In genomic region chr3:71579934-71580318, GRCh38 we compare ENCODE assay signal across 7 cellular contexts. TPM values are rescaled to one million over a fixed set of nuclear protein-coding genes. Genes with fewer than 3 reads are reported as not detected.
DNase-seq lines count a peak whose midpoint lies in the region; ATAC-seq and TF ChIP-seq lines count a peak whose summit lies in the region.

No MANE protein-coding gene starts in this region.

- H2AFZ ChIP-seq in GM23248, result 0 out of 2 replicates have a peak overlapping the region, but pooled peaks have one; percentile 86

- peaks cover 92% of the 10 kb centered on the region for H3K79me2 ChIP-seq in GM23248 (ENCODE audit: insufficient read depth)

- peak overlapping the region; percentile 93 for H3K4me3 ChIP-seq in GM23248
- peak overlapping the region; percentile 89 for H3K4me3 ChIP-seq in coronary artery
- peak overlapping the region; percentile 79 to 90 for H3K4me3 ChIP-seq in prostate gland

- in situ Hi-C loops in GM23248 (cut with MboI), result loop anchor here (25.0 kb wide), 2 partner anchors 468 to 868 kb away; no protein-coding TSS in a partner anchor

- H4K20me1 ChIP-seq in GM23248 (ENCODE audit: insufficient read depth), result no peaks in the 10 kb centered on the region

- peak overlapping the region; percentile 98 for H3K4me2 ChIP-seq in GM23248 (ENCODE audit: unreplicated experiment)

- no peak for ATAC-seq in HG02763 (IDR thresholded peaks at IDR 0.05; ENCODE audit: unreplicated experiment)

- no peaks in the 10 kb centered on the region for H3K9me3 ChIP-seq in GM23248 (ENCODE audit: low read depth)
- H3K9me3 ChIP-seq in prostate gland, result no peaks in the 10 kb centered on the region

- H3K27ac ChIP-seq in GM23248, result peak overlapping the region; percentile 81; the same call in 1 of the 2 replicates
- peak overlapping the region in 1 of 2 donors; percentile 63 for H3K27ac ChIP-seq in coronary artery
- peak overlapping the region; percentile 98 to 100 for H3K27ac ChIP-seq in prostate gland

- H3K36me3 ChIP-seq in GM23248 (ENCODE audit: low read depth), result no peaks in the 10 kb centered on the region; the same call in 1 of the 2 replicates
- H3K36me3 ChIP-seq in prostate gland, result no peaks in the 10 kb centered on the region

- intact Hi-C loops in prostate gland (cut with DNase I), result loop anchor here (5.0 to 10.0 kb wide), 3 partner anchors 278 to 1045 kb away; no protein-coding TSS in a partner anchor

- H3K27me3 ChIP-seq in GM23248 (replicated peaks; ENCODE audit: insufficient read depth), result no peaks in the 10 kb centered on the region
- no peaks in the 10 kb centered on the region for H3K27me3 ChIP-seq in prostate gland (replicated peaks; ENCODE audit: insufficient read depth)

- DNase-seq in GM23248 (peak; percentile 66), NOMO-1 treated with DMSO at 0.1 percent for 48 hours (lab: John Stamatoyannopoulos, UW; ENCODE audit: unreplicated experiment) (peak; percentile 66), coronary artery (ENCODE audit: low spot score) (no peak), prostate gland (ENCODE audit: low spot score) (peak; percentile 17), RPMI8226 (no peak)
- no peak for DNase-seq in stimulated activated CD8-positive, alpha-beta memory T cell treated with anti-CD3 and anti-CD28 coated beads, Interleukin-4, amount 100 ng/mL, for 48 hours

- H3K9me2 ChIP-seq in GM23248 (ENCODE audit: insufficient read depth), result no peaks in the 10 kb centered on the region

- 82 to 88% methylated on average over 3 of the region's 3 CpGs for WGBS in GM23248 (ENCODE audit: low coverage in 1 of 2, low lambda C conversion rate in 2 of 2, missing lambda C conversion rate in 2 of 2), 2 experiments
- 21% methylated on average over 3 of the region's 3 CpGs for WGBS in prostate gland

- TF ChIP-seq CTCF in coronary artery (IDR thresholded peaks at IDR 0.05) (no peak), prostate gland (IDR thresholded peaks at IDR 0.05) (no peak)

- H3K9ac ChIP-seq in GM23248, result peak overlapping the region; percentile 90

- no peak for TF ChIP-seq POLR2A in prostate gland (IDR thresholded peaks at IDR 0.05)

- H3F3A ChIP-seq in GM23248 (ENCODE audit: insufficient read depth), result peaks cover 16% of the 10 kb centered on the region; the same call in 1 of the 2 replicates

- H3K4me1 ChIP-seq in GM23248 (ENCODE audit: insufficient read depth) (peaks cover 34% of the 10 kb centered on the region), prostate gland (replicated peaks) (no peaks in the 10 kb centered on the region)

RNA-seq across cellular contexts. Expression of gene FOXP1, which starts 3.6 kb away (rescaled TPM):
- total RNA-seq in GM23248 (2014; rRNA removed; shearing (Covaris generic)), result 37.4 and 52.5 TPM in 2 replicates
- 57.6 and 59.9 TPM in 2 replicates for polyA plus RNA-seq in GM23248 (2016; fragmentation: Nextera tagmentation; extraction: Ambion mirVana)
- total RNA-seq in prostate gland, result 100 to 1,000 TPM; 133 to 156 TPM

Comparison
In these comparisons a context has a peak if more than half of its experiments do, and no peak if none do; other contexts are left out.
1. DNase-seq: peak in GM23248 (single experiment), NOMO-1 treated with DMSO at 0.1 percent for 48 hours (single experiment) and prostate gland (single experiment); none in coronary artery (single experiment), stimulated activated CD8-positive, alpha-beta memory T cell treated with anti-CD3 and anti-CD28 coated beads, Interleukin-4, amount 100 ng/mL, for 48 hours (single experiment) and RPMI8226 (single experiment).
2. Peak in every context shown above with its lines, with median percentiles within 50 percentile points of each other: H3K4me3 ChIP-seq.